Comparison of ENCODE assay signal across 7 cellular contexts in genomic region chr15:77615472-77615871, GRCh38.
"Had no signal": no experiment of that assay in that cellular context is flagged by ENCODE, and none has a peak within 500 bp of the region (broad histone marks: within the 10 kb centered on the region; RNA-seq: fewer than 3 reads in every experiment).

No MANE protein-coding gene starts in this region.

- FAIRE-seq: HTR-8/SVneo, K562 had no signal

- DNase-seq: H9, HCEC 1CT, IMR-90, KG1 had no signal

- H3K4me2 ChIP-seq: GM23338 had no signal

- H2AFZ ChIP-seq: GM23338 had no signal

- H3K4me3 ChIP-seq: GM23338, K562 had no signal
